Comparison of ENCODE assay signal across 11 cellular contexts in the genomic region with DNA sequence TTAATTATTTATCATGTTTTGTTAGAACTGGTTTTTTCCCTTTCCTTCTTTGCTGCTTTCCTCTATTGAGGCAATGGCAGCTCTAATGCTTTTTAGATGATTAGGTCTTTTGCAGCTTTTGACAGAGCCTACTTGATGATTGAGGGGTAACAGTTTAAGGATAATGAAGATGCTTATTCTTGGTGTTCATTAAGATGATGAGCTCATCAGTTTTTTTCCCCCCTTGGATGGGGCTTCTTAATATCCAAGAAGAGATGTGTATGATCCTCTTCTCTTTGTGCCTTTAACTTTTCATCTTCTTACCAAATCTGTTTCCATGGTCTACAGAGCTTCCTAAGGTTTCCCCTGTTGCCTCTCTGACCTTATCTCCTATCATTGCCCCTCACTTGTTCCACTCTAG. TPM values are rescaled to one million over a fixed set of nuclear protein-coding genes. Genes with fewer than 3 reads are reported as not detected.
DNase-seq lines count a peak whose midpoint lies in the region; ATAC-seq, FAIRE-seq and TF ChIP-seq lines count a peak whose summit lies in the region.
"Had no signal": no experiment of that assay in that cellular context is flagged by ENCODE, and none has a peak within 500 bp of the region (broad histone marks: within the 10 kb centered on the region; RNA-seq: fewer than 3 reads in every experiment).

No MANE protein-coding gene starts in this region.

- H3K79me1 ChIP-seq in H9 (ENCODE audit: insufficient read depth, low read depth, low read length, poor library complexity, severe bottlenecking), result peaks cover 3% of the 10 kb centered on the region

- no peak overlapping the region for H3T11ph ChIP-seq in H9 (ENCODE audit: low read length)

- no peaks in the 10 kb centered on the region for H3K9me3 Mint-ChIP-seq in CD4-positive, CD25-positive, alpha-beta regulatory T cell
- no peaks in the 10 kb centered on the region for H3K9me3 Mint-ChIP-seq in progenitor cell of endocrine pancreas (ENCODE audit: low read depth)
- no peaks in the 10 kb centered on the region for H3K9me3 Mint-ChIP-seq in H9

- peak overlapping the region in 2 of 3 donors; percentile 5 to 42 for H3K27ac Mint-ChIP-seq in CD4-positive, CD25-positive, alpha-beta regulatory T cell
- H3K27ac Mint-ChIP-seq in progenitor cell of endocrine pancreas (peak overlapping the region; percentile 5), H9 (peak overlapping the region in 1 of 3 experiments; percentile 62; a peak in 1 of 7 replicates)

- RAD21 ChIA-PET in GM12878 (lab: Charles Lee; ENCODE audit: unreplicated experiment), result no interaction called here

- TSS peak; percentile 11 for BruUV-seq in GM12878 (replicated peaks; lab: Mats Ljungman, UMichigan)

- POLR2A ChIA-PET in A549 (lab: Yijun Ruan, JAX), result interaction anchor here (1.7 kb wide), 1 partner anchor 16 kb away, joined by 4 read pairs; no protein-coding TSS in a partner anchor
- POLR2A ChIA-PET in GM12878 (lab: Charles Lee), result interaction anchor here (1.3 kb wide), 1 partner anchor 13 kb away, joined by 5 read pairs; no protein-coding TSS in a partner anchor

- H3K4me1 ChIP-seq in A549 (peaks cover 6% of the 10 kb centered on the region), GM12878 (ENCODE audit: control insufficient read depth, insufficient read depth, low read length) (peaks cover 3% of the 10 kb centered on the region), H9 (ENCODE audit: insufficient read depth, low read length) (no peaks in the 10 kb centered on the region)
- peaks cover 5% of the 10 kb centered on the region for H3K4me1 ChIP-seq in CD4-positive, CD25-positive, alpha-beta regulatory T cell (ENCODE audit: control insufficient read depth, insufficient read depth, low read length, poor library complexity, severe bottlenecking)

- H3K9ac ChIP-seq in GM12878 (ENCODE audit: control insufficient read depth, insufficient read depth, low read length) (no peak overlapping the region), H9 (ENCODE audit: extremely low read depth, insufficient read length, low read length) (no peak overlapping the region)
- H3K9ac ChIP-seq: BLaER1, GM23248 had no signal

- H4K8ac ChIP-seq in H9 (replicated peaks; ENCODE audit: insufficient read length, low read depth, low read length), result no peak overlapping the region

- intact Hi-C loops in GM12878 (cut with micrococcal nuclease; ENCODE audit: unreplicated experiment), result no loop called here

- H3K9me3 ChIP-seq in A549, result no peaks in the 10 kb centered on the region
- H3K9me3 ChIP-seq in CD4-positive, CD25-positive, alpha-beta regulatory T cell (ENCODE audit: control insufficient read depth in 2 of 2, low read length in 2 of 2), result no peaks in the 10 kb centered on the region
- no peaks in the 10 kb centered on the region for H3K9me3 ChIP-seq in GM12878 (replicated peaks; ENCODE audit: control insufficient read depth, insufficient read depth, low read length)
- H3K9me3 ChIP-seq in H9 (ENCODE audit: control insufficient read depth, low read depth, low read length), result no peaks in the 10 kb centered on the region
- H3K9me3 ChIP-seq: BLaER1 had no signal

- DNase-seq in A549 (ENCODE audit: low read depth in 1 of 2, low spot score in 1 of 2), result no peak
- no peak for DNase-seq in CD4-positive, CD25-positive, alpha-beta regulatory T cell
- no peak for DNase-seq in GM12878 (ENCODE audit: low read depth, low spot score)
- DNase-seq in progenitor cell of endocrine pancreas (ENCODE audit: low spot score, unreplicated experiment), result no peak
- no peak for DNase-seq in H9
- no peak for DNase-seq in A172 (ENCODE audit: low spot score)
- DNase-seq: AML-193, GF-D8, GM23248, H7 had no signal

- H3K56ac ChIP-seq in H9 (ENCODE audit: insufficient read length, low read depth, low read length), result no peak overlapping the region

- H3K23ac ChIP-seq in H9 (ENCODE audit: insufficient read length, low read depth, low read length), result no peak overlapping the region

- H4K91ac ChIP-seq in H9 (ENCODE audit: insufficient read length, low read depth, low read length), result no peak overlapping the region

- no peak overlapping the region for H3K4me3 ChIP-seq in A549
- no peak overlapping the region for H3K4me3 ChIP-seq in CD4-positive, CD25-positive, alpha-beta regulatory T cell (ENCODE audit: low read depth, low read length)
- H3K4me3 ChIP-seq in GM12878, result no peak overlapping the region
- H3K4me3 ChIP-seq: BLaER1, GM23248 had no signal

- H2AFZ ChIP-seq in GM12878 (ENCODE audit: control insufficient read depth, low read depth, low read length) (no peak overlapping the region), H9 (ENCODE audit: low read length) (no peak overlapping the region)
- H2AFZ ChIP-seq: GM23248 had no signal

- H3K23me2 ChIP-seq in H9 (ENCODE audit: insufficient read length, low read depth, low read length, poor library complexity, severe bottlenecking), result no peaks in the 10 kb centered on the region

- no peak for TF ChIP-seq RAD21 in A549 (conservative IDR thresholded peaks at IDR 0.05 in 1 of 2, IDR thresholded peaks at IDR 0.05 in 1 of 2)
- TF ChIP-seq RAD21 in GM12878 (IDR thresholded peaks at IDR 0.05; ENCODE audit: insufficient read depth, low read depth, low read length), result no peak

- H3K4ac ChIP-seq in H9 (ENCODE audit: low read depth, low read length), result no peak overlapping the region

- no peak overlapping the region for H2BK20ac ChIP-seq in H9 (ENCODE audit: low read depth, low read length, poor library complexity, severe bottlenecking)

- H3K4me2 ChIP-seq in A549 (no peak overlapping the region), GM12878 (ENCODE audit: control insufficient read depth, insufficient read depth) (no peak overlapping the region), H9 (ENCODE audit: insufficient read depth, insufficient read length, low read length) (no peak overlapping the region)
- H3K4me2 ChIP-seq: BLaER1 had no signal

- peaks cover 37% of the 10 kb centered on the region for H3K36me3 ChIP-seq in CD4-positive, CD25-positive, alpha-beta regulatory T cell (ENCODE audit: control insufficient read depth, insufficient read depth, low read length)
- peaks cover 2 to 21% of the 10 kb centered on the region in 2 experiments; a peak in 3 of 4 replicates for H3K36me3 ChIP-seq in GM12878 (ENCODE audit: control insufficient read depth in 2 of 2, insufficient read depth in 2 of 2, low read length in 1 of 2)

- no peak overlapping the region for H2BK5ac ChIP-seq in H9 (ENCODE audit: insufficient read length, low read length)

- ATAC-seq in A549, result no peak
- ATAC-seq in CD4-positive, CD25-positive, alpha-beta regulatory T cell (ENCODE audit: low read depth in 2 of 2), result no peak
- ATAC-seq in GM12878, result no peak

- no peak for TF ChIP-seq POLR2A in A549 (IDR thresholded peaks at IDR 0.05; ENCODE audit: low read length)
- no peak for TF ChIP-seq POLR2A in GM12878 (IDR thresholded peaks at IDR 0.05; ENCODE audit: low read depth, low read length)

- H4K5ac ChIP-seq in H9 (ENCODE audit: insufficient read length, low read depth, low read length), result no peak overlapping the region

- TF ChIP-seq EP300 in A549 (IDR thresholded peaks at IDR 0.05) (no peak), GM12878 (IDR thresholded peaks at IDR 0.05; ENCODE audit: borderline replicate concordance in 1 of 2, control insufficient read depth in 1 of 2, low read depth in 2 of 2, low read length in 2 of 2) (no peak)

- no peak overlapping the region for H3K14ac ChIP-seq in H9 (ENCODE audit: insufficient read depth, low read length)

- no peak overlapping the region for H2BK15ac ChIP-seq in H9 (ENCODE audit: low read depth, low read length)

- FAIRE-seq in A549 (lab: Jason Lieb, UNC) (no peak), GM12878 (lab: Jason Lieb, UNC) (no peak)

- CTCF ChIA-PET in A549 (lab: Yijun Ruan, JAX) (no interaction called here), GM12878 (lab: Yijun Ruan, JAX) (no interaction called here)

- no peak overlapping the region for H3K4me3 Mint-ChIP-seq in CD4-positive, CD25-positive, alpha-beta regulatory T cell
- H3K4me3 Mint-ChIP-seq in progenitor cell of endocrine pancreas (ENCODE audit: low read depth) (no peak overlapping the region), H9 (no peak overlapping the region)

- no peak overlapping the region for H2BK12ac ChIP-seq in H9 (ENCODE audit: insufficient read length, low read depth, low read length)

- H3K79me2 ChIP-seq in GM12878 (ENCODE audit: control insufficient read depth, insufficient read depth, low read length) (peaks cover 52% of the 10 kb centered on the region), H9 (ENCODE audit: insufficient read depth, low read length) (peaks cover 11% of the 10 kb centered on the region; the same call in 1 of the 2 replicates)

- SMC1A ChIA-PET in GM12878 (lab: Charles Lee; ENCODE audit: uncharacterized antibody, unreplicated experiment), result interaction anchor here (0.7 to 1.7 kb wide), 4 partner anchors 9 to 117 kb away, joined by 3 to 4 read pairs (median 4); no protein-coding TSS in a partner anchor

- H3K4me1 Mint-ChIP-seq in CD4-positive, CD25-positive, alpha-beta regulatory T cell, result peaks cover 34 to 55% (median 38%) of the 10 kb centered on the region in 4 donors
- H3K4me1 Mint-ChIP-seq in progenitor cell of endocrine pancreas (ENCODE audit: low read depth) (peaks cover 4% of the 10 kb centered on the region), H9 (no peaks in the 10 kb centered on the region)

- no peaks in the 10 kb centered on the region for H3K27me3 Mint-ChIP-seq in CD4-positive, CD25-positive, alpha-beta regulatory T cell
- H3K27me3 Mint-ChIP-seq in progenitor cell of endocrine pancreas (no peaks in the 10 kb centered on the region), H9 (ENCODE audit: low read depth) (no peaks in the 10 kb centered on the region)

- TF ChIP-seq CTCF in A549 (IDR thresholded peaks at IDR 0.05), result no peak
- TF ChIP-seq CTCF in GM12878 (IDR thresholded peaks at IDR 0.05 in 2 of 3, conservative IDR thresholded peaks at IDR 0.05 in 1 of 3; ENCODE audit: control insufficient read depth in 2 of 3, extremely low read depth in 1 of 3, insufficient read depth in 1 of 3, low read depth in 3 of 3, low read length in 3 of 3), result no peak
- no peak for TF ChIP-seq CTCF in progenitor cell of endocrine pancreas (IDR thresholded peaks at IDR 0.05; ENCODE audit: unreplicated experiment)
- TF ChIP-seq CTCF in H9 (conservative IDR thresholded peaks at IDR 0.05), result no peak

- H2BK120ac ChIP-seq in H9 (ENCODE audit: low read depth, low read length, poor library complexity, severe bottlenecking), result no peak overlapping the region

- in situ Hi-C loops in GM12878 (cut with MboI), result no loop called here

- H3K36me3 Mint-ChIP-seq in CD4-positive, CD25-positive, alpha-beta regulatory T cell, result peaks cover 17% of the 10 kb centered on the region
- peaks cover 11% of the 10 kb centered on the region for H3K36me3 Mint-ChIP-seq in progenitor cell of endocrine pancreas (ENCODE audit: insufficient read depth)
- peaks cover 9 to 31% (median 25%) of the 10 kb centered on the region in 3 experiments; a peak in 6 of 7 replicates for H3K36me3 Mint-ChIP-seq in H9 (ENCODE audit: insufficient read depth in 1 of 3, low read depth in 3 of 3)

- H3K27me3 ChIP-seq in CD4-positive, CD25-positive, alpha-beta regulatory T cell (ENCODE audit: control insufficient read depth, insufficient read depth, low read length), result no peaks in the 10 kb centered on the region
- H3K27me3 ChIP-seq in GM12878 (replicated peaks in 1 of 2; ENCODE audit: control insufficient read depth in 2 of 2, insufficient read depth in 2 of 2, low read length in 1 of 2) (no peaks in the 10 kb centered on the region), H9 (ENCODE audit: insufficient read depth, low read length) (no peaks in the 10 kb centered on the region)
- H3K27me3 ChIP-seq: BLaER1 had no signal

- H2AK5ac ChIP-seq in H9 (ENCODE audit: insufficient read length, low read length), result no peak overlapping the region

- H3K27ac ChIP-seq in A549 (no peak overlapping the region), GM12878 (ENCODE audit: control insufficient read depth, insufficient read depth) (no peak overlapping the region), H9 (ENCODE audit: insufficient read length, low read depth, low read length) (no peak overlapping the region)
- no peak overlapping the region for H3K27ac ChIP-seq in CD4-positive, CD25-positive, alpha-beta regulatory T cell (ENCODE audit: insufficient read depth, low read length, poor library complexity, severe bottlenecking)
- H3K27ac ChIP-seq: BLaER1, GM23248 had no signal

- no peak overlapping the region for H3K18ac ChIP-seq in H9 (ENCODE audit: insufficient read length, low read depth, low read length)

- H4K20me1 ChIP-seq in GM12878 (ENCODE audit: control insufficient read depth, insufficient read depth) (no peaks in the 10 kb centered on the region), H9 (ENCODE audit: control insufficient read depth, insufficient read depth, insufficient read length) (no peaks in the 10 kb centered on the region)

RNA-seq across cellular contexts. Expression of a gene that starts 15.8 kb away (rescaled TPM):
- 23.9 and 27.4 TPM in 2 replicates for polyA plus RNA-seq in A549 (2011; rRNA removed)
- 4.8 and 7.3 TPM in 2 replicates for polyA plus RNA-seq in A549 (2012; cell fraction: cytosol; rRNA removed)
- polyA plus RNA-seq in A549 (2012; cell fraction: nucleus; rRNA removed), result 3.1 and 3.8 TPM in 2 replicates
- 12.9 to 13.3 TPM (median 13.1 TPM) in 3 replicates for polyA plus RNA-seq in A549 (2017; fragmentation: RNase III; extraction: RNeasy Plus Mini Kit Qiagen cat#74134 plus additional on column Dnase treatment)
- 90.4 and 113 TPM in 2 replicates for polyA minus RNA-seq in A549 (2011; rRNA and poly(A)+ RNA removed)
- 34.8 TPM for total RNA-seq in CD4-positive, CD25-positive, alpha-beta regulatory T cell
- 1 to 10 TPM; 5.8 to 7.4 (median 6.6) TPM for polyA plus RNA-seq in CD4-positive, CD25-positive, alpha-beta regulatory T cell
- 66.2 and 79.0 TPM in 2 replicates for total RNA-seq in GM12878 (2013; cell fraction: nucleolus; rRNA removed)
- total RNA-seq in GM12878 (2014; rRNA removed), result 20.9 and 26.3 TPM in 2 replicates
- total RNA-seq in GM12878 (2014; rRNA removed; fragmentation: Illumina TruSeq; extraction: Trizol), result 33.9 and 34.7 TPM in 2 replicates
- 18.5 and 20.2 TPM in 2 replicates for total RNA-seq in GM12878 (2021)
- 6.1 TPM for polyA plus RNA-seq in GM12878 (2011; ENCODE audit: low read depth)
- polyA plus RNA-seq in GM12878 (2011; rRNA removed), result 25.1 and 27.1 TPM in 2 replicates
- 10.0 and 18.3 TPM in 2 replicates for polyA plus RNA-seq in GM12878 (2011; cell fraction: cytosol; rRNA removed)
- polyA plus RNA-seq in GM12878 (2011; cell fraction: nucleus; rRNA removed), result 13.8 and 17.2 TPM in 2 replicates
- polyA plus RNA-seq in GM12878 (2012), result 9.4 and 10.5 TPM in 2 replicates
- 23.9 and 28.5 TPM in 2 replicates for polyA plus RNA-seq in GM12878 (2014; fragmentation: Illumina TruSeq; extraction: Trizol)
- 1 to 10 TPM; 5.8 to 6.9 TPM for polyA plus RNA-seq in GM12878 (2014; fragmentation: Nextera tagmentation; extraction: Ambion mirVana)
- 12.2 and 13.5 TPM in 2 replicates for polyA plus RNA-seq in GM12878 (2014; rRNA removed)
- 1 to 10 TPM; 6.2 to 6.8 TPM for polyA plus RNA-seq in GM12878 (2016; fragmentation: Nextera tagmentation; extraction: Ambion mirVana)
- polyA minus RNA-seq in GM12878 (2011; rRNA and poly(A)+ RNA removed), result 121 and 258 TPM in 2 replicates
- 47.0 and 59.2 TPM in 2 replicates for polyA minus RNA-seq in GM12878 (2011; cell fraction: cytosol; rRNA and poly(A)+ RNA removed)
- 30.7 and 58.6 TPM in 2 replicates for polyA minus RNA-seq in GM12878 (2011; cell fraction: nucleus; rRNA and poly(A)+ RNA removed)
- 24.1 and 28.6 TPM in 2 replicates for total RNA-seq in progenitor cell of endocrine pancreas
- total RNA-seq in H9 (2021), result 33.8 TPM in 2 replicates
- 40.4 and 46.6 TPM in 2 replicates for total RNA-seq in A172 (2014; rRNA removed; shearing (Covaris generic))

RNA-seq across cellular contexts. Expression of a gene that starts 36.8 kb away (rescaled TPM):
- 56.9 and 87.2 TPM in 2 replicates for polyA plus RNA-seq in A549 (2011; rRNA removed)
- polyA plus RNA-seq in A549 (2012; cell fraction: cytosol; rRNA removed), result 10.9 and 11.2 TPM in 2 replicates
- polyA plus RNA-seq in A549 (2012; cell fraction: nucleus; rRNA removed), result 10.0 and 19.4 TPM in 2 replicates
- 79.8 to 86.8 TPM (median 84.3 TPM) in 3 replicates for polyA plus RNA-seq in A549 (2017; fragmentation: RNase III; extraction: RNeasy Plus Mini Kit Qiagen cat#74134 plus additional on column Dnase treatment)
- 76.5 and 77.4 TPM in 2 replicates for polyA minus RNA-seq in A549 (2011; rRNA and poly(A)+ RNA removed)
- total RNA-seq in CD4-positive, CD25-positive, alpha-beta regulatory T cell, result 72.6 TPM
- polyA plus RNA-seq in CD4-positive, CD25-positive, alpha-beta regulatory T cell, result 10 to 100 TPM; 80.5 to 95.7 (median 85.7) TPM
- 252 and 270 TPM in 2 replicates for total RNA-seq in GM12878 (2013; cell fraction: nucleolus; rRNA removed)
- total RNA-seq in GM12878 (2014; rRNA removed), result 64.9 and 67.8 TPM in 2 replicates
- total RNA-seq in GM12878 (2014; rRNA removed; fragmentation: Illumina TruSeq; extraction: Trizol), result 94.6 and 96.3 TPM in 2 replicates
- 80.5 and 84.4 TPM in 2 replicates for total RNA-seq in GM12878 (2021)
- polyA plus RNA-seq in GM12878 (2011; ENCODE audit: low read depth), result 46.5 TPM
- polyA plus RNA-seq in GM12878 (2011; rRNA removed), result 25.5 and 32.8 TPM in 2 replicates
- polyA plus RNA-seq in GM12878 (2011; cell fraction: cytosol; rRNA removed), result 11.9 and 18.3 TPM in 2 replicates
- 24.4 and 40.7 TPM in 2 replicates for polyA plus RNA-seq in GM12878 (2011; cell fraction: nucleus; rRNA removed)
- polyA plus RNA-seq in GM12878 (2012), result 64.7 and 68.5 TPM in 2 replicates
- 82.3 and 105 TPM in 2 replicates for polyA plus RNA-seq in GM12878 (2014; fragmentation: Illumina TruSeq; extraction: Trizol)
- polyA plus RNA-seq in GM12878 (2014; fragmentation: Nextera tagmentation; extraction: Ambion mirVana), result 10 to 100 TPM; 70.9 to 74.1 TPM
- polyA plus RNA-seq in GM12878 (2014; rRNA removed), result 47.4 and 50.1 TPM in 2 replicates
- polyA plus RNA-seq in GM12878 (2016; fragmentation: Nextera tagmentation; extraction: Ambion mirVana), result 100 to 1,000 TPM; 109 to 114 TPM
- 23.9 and 47.3 TPM in 2 replicates for polyA minus RNA-seq in GM12878 (2011; rRNA and poly(A)+ RNA removed)
- polyA minus RNA-seq in GM12878 (2011; cell fraction: cytosol; rRNA and poly(A)+ RNA removed), result 18.0 and 23.8 TPM in 2 replicates
- 13.5 and 26.2 TPM in 2 replicates for polyA minus RNA-seq in GM12878 (2011; cell fraction: nucleus; rRNA and poly(A)+ RNA removed)
- total RNA-seq in progenitor cell of endocrine pancreas, result 180 and 185 TPM in 2 replicates
- total RNA-seq in H9 (2021), result 251 and 284 TPM in 2 replicates
- total RNA-seq in A172 (2014; rRNA removed; shearing (Covaris generic)), result 146 and 151 TPM in 2 replicates
